Comparison of ENCODE assay signal across 8 cellular contexts in genomic region chr2:231612199-231613053, GRCh38. TPM values are rescaled to one million over a fixed set of nuclear protein-coding genes. Genes with fewer than 3 reads are reported as not detected.
DNase-seq lines count a peak whose midpoint lies in the region; ATAC-seq and TF ChIP-seq lines count a peak whose summit lies in the region.

No MANE protein-coding gene starts in this region.

- WGBS in aorta, 2 donors = 3% methylated on average over 22 of the region's 22 CpGs

- peak overlapping the region in 1 of 2 donors; percentile 52 for H3K4me3 ChIP-seq in right atrium auricular region
- H3K4me3 ChIP-seq in aorta (ENCODE audit: low read length in 2 of 2) = no peak overlapping the region

- ATAC-seq in HG02623 (IDR thresholded peaks at IDR 0.05; ENCODE audit: unreplicated experiment) (peak; percentile 27), T-helper 17 cell (peak; percentile 72), aorta (ENCODE audit: low FRiP score) (peak; percentile 86)

- TF ChIP-seq CTCF in GM12801 (IDR thresholded peaks at IDR 0.05; ENCODE audit: extremely low read depth, insufficient read length) (peak; percentile 1), right atrium auricular region (IDR thresholded peaks at IDR 0.05) (peak; percentile 99)

- H3K4me1 ChIP-seq in right atrium auricular region (peaks cover 0 to 46% of the 10 kb centered on the region in 2 donors), aorta (ENCODE audit: control insufficient read depth in 1 of 2, insufficient read depth in 2 of 2, low read length in 2 of 2) (no peaks in the 10 kb centered on the region)

- H3K27ac ChIP-seq in right atrium auricular region (peak overlapping the region; percentile 97 to 99), aorta (ENCODE audit: low read depth in 1 of 2, low read length in 2 of 2) (peak overlapping the region; percentile 97 to 98)

- H3K27me3 ChIP-seq in right atrium auricular region (no peaks in the 10 kb centered on the region), aorta (ENCODE audit: control insufficient read depth in 1 of 2, insufficient read depth in 2 of 2, low read length in 1 of 2) (no peaks in the 10 kb centered on the region)

- H3K36me3 ChIP-seq in right atrium auricular region (no peaks in the 10 kb centered on the region), aorta (ENCODE audit: control insufficient read depth in 1 of 2, insufficient read depth in 2 of 2, low read length in 1 of 2) (no peaks in the 10 kb centered on the region)

- no peaks in the 10 kb centered on the region for H3K36me3 Mint-ChIP-seq in T-helper 17 cell (ENCODE audit: low read depth)

- intact Hi-C loops in aorta (cut with DNase I) = loop anchor here (1.0 to 5.0 kb wide), 7 partner anchors 30 to 170 kb away; partner anchors contain the start of genes PTMA (in 2 of the 2) and PDE6D (in 1 of the 2)

- H3K27ac Mint-ChIP-seq in T-helper 17 cell = peak overlapping the region; percentile 95

- no peaks in the 10 kb centered on the region for H3K27me3 Mint-ChIP-seq in T-helper 17 cell

- H3K9me3 ChIP-seq in T-helper 17 cell (ENCODE audit: control insufficient read depth, low read length, poor library complexity, severe bottlenecking) (no peaks in the 10 kb centered on the region), right atrium auricular region (no peaks in the 10 kb centered on the region), aorta (ENCODE audit: control insufficient read depth, low read length) (no peaks in the 10 kb centered on the region)

- peak overlapping the region; percentile 87 for H3K4me3 Mint-ChIP-seq in T-helper 17 cell

- DNase-seq in NCI-H128 (lab: John Stamatoyannopoulos, UW; ENCODE audit: unreplicated experiment) = peak; percentile 18
- DNase-seq in T-helper 17 cell = peak; percentile 77 to 84 (median 81)
- DNase-seq in amygdala (lab: John Stamatoyannopoulos, UW) = peak in 55 of 56 donors; percentile 52 to 96 (median 82)
- DNase-seq in right atrium auricular region (ENCODE audit: low spot score) = peak; percentile 97
- DNase-seq in retina = peak; percentile 92
- peak; percentile 96 to 99 for DNase-seq in aorta

- peaks cover 19% of the 10 kb centered on the region for H3K4me1 Mint-ChIP-seq in T-helper 17 cell

RNA-seq across cellular contexts. Expression of gene TEX44, which starts 19.8 kb away (rescaled TPM):
- total RNA-seq in T-helper 17 cell (not detected), right atrium auricular region (not detected), aorta (not detected)
- polyA plus RNA-seq in aorta = not detected

Comparison
In these comparisons a context has a peak if more than half of its experiments do, and no peak if none do; other contexts are left out.
1. ATAC-seq: peak in every context shown above with its lines; median percentile 86 in aorta; 72 in T-helper 17 cell; 27 in HG02623.
2. DNase-seq: peak in every context shown above with its lines; median percentile 98 in aorta; 97 in right atrium auricular region; 92 in retina; 82 in amygdala; 81 in T-helper 17 cell; 18 in NCI-H128.